1 cellular context compared by ENCODE assay signal in genomic region chr11:9016916-9017642, GRCh38.
TF ChIP-seq lines count a peak whose summit lies in the region.

No MANE protein-coding gene starts in this region.

TF ChIP-seq in K562, 482 proteins besides CTCF, POLR2A, EP300 and RAD21:
- TF ChIP-seq JUN (IDR thresholded peaks at IDR 0.05; ENCODE audit: borderline replicate concordance, low read depth, low read length) (no peak), JUN (CRISPR knock-in tag; IDR thresholded peaks at IDR 0.05; ENCODE audit: borderline replicate concordance) (no peak), ZBTB7A (IDR thresholded peaks at IDR 0.05; ENCODE audit: borderline replicate concordance, control insufficient read depth, low read depth, low read length) (no peak), HNRNPL (IDR thresholded peaks at IDR 0.05; ENCODE audit: low read depth, low read length) (no peak), KLF1 (tag; IDR thresholded peaks at IDR 0.05) (no peak), AFF4 (CRISPR knock-in tag; IDR thresholded peaks at IDR 0.05) (no peak), FOXA3 (CRISPR knock-in tag; conservative IDR thresholded peaks at IDR 0.05 in 1 of 2, IDR thresholded peaks at IDR 0.05 in 1 of 2) (0 out of 4 replicates have a peak, but pooled peaks of 1 of the 2 experiments have one; percentile 16), GABPA (tag; conservative IDR thresholded peaks at IDR 0.05; ENCODE audit: low read depth) (peak; percentile 49; the same call in 1 of the 2 replicates), POLR3G (IDR thresholded peaks at IDR 0.05; ENCODE audit: extremely low read depth, insufficient read length, insufficient replicate concordance) (no peak), SMARCC2 (IDR thresholded peaks at IDR 0.05; ENCODE audit: low read depth) (no peak)
TF ChIP-seq in K562: peak in this region for 2.
